25 cellular contexts compared by ENCODE assay signal in the genomic region with DNA sequence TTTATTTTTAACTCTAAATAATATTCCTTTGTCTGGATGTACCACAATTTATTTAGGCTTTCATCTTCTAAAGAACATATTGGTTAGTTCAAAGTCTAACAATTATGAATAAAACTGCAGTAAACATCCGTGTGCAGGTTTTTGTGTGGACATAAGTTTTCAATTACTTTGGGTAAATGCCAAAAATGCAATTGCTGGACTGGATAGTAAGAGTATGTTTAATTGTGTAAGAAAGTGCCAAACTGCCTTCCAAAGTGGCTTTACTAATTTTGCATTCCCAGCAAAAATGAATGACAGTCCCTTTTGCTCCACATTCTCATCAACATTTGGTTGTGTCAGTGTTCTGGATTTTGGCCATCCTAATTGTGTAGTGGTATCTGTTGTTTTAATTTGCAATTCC.
A peak's percentile ranks its signal among the peaks of the same experiment; 100 is the strongest.
DNase-seq lines count a peak whose midpoint lies in the region; TF ChIP-seq lines count a peak whose summit lies in the region.
"Had no signal": no experiment of that assay in that cellular context is flagged by ENCODE, and none has a peak within 500 bp of the region (broad histone marks: within the 10 kb centered on the region; RNA-seq: fewer than 3 reads in every experiment).

No MANE protein-coding gene starts in this region.

- H2AFZ ChIP-seq in neuronal stem cell (ENCODE audit: low read length) = no peak overlapping the region
- H2AFZ ChIP-seq: PC-9 had no signal

- WGBS in neuronal stem cell (ENCODE audit: extremely low coverage in 2 of 2, insufficient read length in 2 of 2, insufficient replicate concordance in 1 of 2), 2 donors = no CpG with 5 or more reads among the region's 1 CpG

- TF ChIP-seq POLR2A in erythroblast (IDR thresholded peaks at IDR 0.05; ENCODE audit: low read length) = no peak

- H2BK15ac ChIP-seq in neuronal stem cell (ENCODE audit: low read length) = no peak overlapping the region

- H4K8ac ChIP-seq in neuronal stem cell (ENCODE audit: low read depth, low read length) = no peak overlapping the region

- no peaks in the 10 kb centered on the region for H3K36me3 ChIP-seq in neuronal stem cell (replicated peaks in 1 of 2; ENCODE audit: control insufficient read depth in 2 of 2, insufficient read depth in 2 of 2, low read length in 2 of 2)
- H3K36me3 ChIP-seq: BE2C, HAP-1 had no signal

- H3K9me3 ChIP-seq in neuronal stem cell (replicated peaks in 1 of 2; ENCODE audit: control insufficient read depth in 2 of 2, insufficient read depth in 1 of 2, low read depth in 1 of 2, low read length in 2 of 2) = no peaks in the 10 kb centered on the region
- H3K9me3 ChIP-seq: BE2C, HAP-1 had no signal

- H2BK5ac ChIP-seq in neuronal stem cell (ENCODE audit: low read length) = no peak overlapping the region

- H3K18ac ChIP-seq in neuronal stem cell (ENCODE audit: low read length) = no peak overlapping the region

- H3K4me3 ChIP-seq in fibroblast of mammary gland (ENCODE audit: control insufficient read depth, low read depth, low read length) (no peak overlapping the region), neuronal stem cell (ENCODE audit: low read length in 2 of 2) (no peak overlapping the region)
- H3K4me3 ChIP-seq: HAP-1, PC-9, SK-N-MC, skin epidermis had no signal

- TF ChIP-seq CTCF in 22Rv1 (IDR thresholded peaks at IDR 0.05) = no peak
- TF ChIP-seq CTCF in fibroblast of mammary gland (conservative IDR thresholded peaks at IDR 0.05; ENCODE audit: control insufficient read depth, insufficient read depth, low read depth, low read length) = no peak

- no peak overlapping the region for H2BK12ac ChIP-seq in neuronal stem cell (ENCODE audit: low read length)

- no peaks in the 10 kb centered on the region for H3K27me3 ChIP-seq in neuronal stem cell (ENCODE audit: control insufficient read depth in 3 of 3, insufficient read depth in 3 of 3, low read depth in 1 of 3, low read length in 3 of 3)
- H3K27me3 ChIP-seq: BE2C had no signal

- H3K27ac ChIP-seq in 22Rv1 = peak overlapping the region; percentile 57
- H3K27ac ChIP-seq in neuronal stem cell (replicated peaks; ENCODE audit: low read length) = no peak overlapping the region
- H3K27ac ChIP-seq: PC-9, SK-N-MC, skin epidermis had no signal

- H3K14ac ChIP-seq in neuronal stem cell (ENCODE audit: low read length) = no peak overlapping the region

- no peak overlapping the region for H2AK5ac ChIP-seq in neuronal stem cell (ENCODE audit: low read depth, low read length)

- H4K91ac ChIP-seq in neuronal stem cell (ENCODE audit: low read depth, low read length, poor library complexity) = no peak overlapping the region

- H3K4ac ChIP-seq in neuronal stem cell (ENCODE audit: low read length) = no peak overlapping the region

- no peaks in the 10 kb centered on the region for H3K79me1 ChIP-seq in neuronal stem cell (ENCODE audit: low read depth, low read length)

- no peak overlapping the region for H3K23ac ChIP-seq in neuronal stem cell (ENCODE audit: low read depth, low read length, poor library complexity)

- no peak overlapping the region for H2BK120ac ChIP-seq in neuronal stem cell (ENCODE audit: low read depth, low read length)

- DNase-seq in EL (peak; percentile 14), NCI-H69 (lab: John Stamatoyannopoulos, UW) (peak; percentile 53), fibroblast of mammary gland (ENCODE audit: low read depth) (peak; percentile 60), G401 (ENCODE audit: low spot score) (no peak), kidney glomerular epithelial cell (lab: John Stamatoyannopoulos, UW) (no peak), erythroblast (lab: John Stamatoyannopoulos, UW) (no peak), neuronal stem cell (ENCODE audit: low spot score) (no peak)
- DNase-seq: activated CD4-positive, alpha-beta memory T cell treated with anti-CD3 and anti-CD28 coated beads, Interleukin-2, amount 10 ng/mL, durations not matched to agents 7 days and 5 days; activated CD8-positive, alpha-beta memory T cell treated with anti-CD3 and anti-CD28 coated beads, Interleukin-2, amount 50 U/mL, for 4 hours; activated naive CD4-positive, alpha-beta T cell treated with anti-CD3 and anti-CD28 coated beads, Interleukin-2, amount 10 ng/mL, durations not matched to agents 7 days and 5 days; BE2C; CD8-positive, alpha-beta memory T cell; immature natural killer cell; IMR-90; MV-4-11; NCI-H1694; NCI-H2171; NCI-H524; stimulated activated naive CD4-positive, alpha-beta T cell; T-helper 2 cell had no signal

- in situ Hi-C loops in G401 (cut with HindIII; ENCODE audit: low sequenced_read_pairs) = no loop called here

- no peak overlapping the region for H3K4me2 ChIP-seq in neuronal stem cell (ENCODE audit: insufficient read depth, low read length, poor library complexity, severe bottlenecking)
- H3K4me2 ChIP-seq: PC-9 had no signal

- H3K4me1 ChIP-seq in neuronal stem cell (ENCODE audit: control insufficient read depth in 2 of 2, insufficient read depth in 1 of 2, low read depth in 1 of 2, low read length in 2 of 2) = no peaks in the 10 kb centered on the region
- H3K4me1 ChIP-seq: HAP-1 had no signal

- no peak overlapping the region for H3K9ac ChIP-seq in neuronal stem cell (ENCODE audit: low read depth, low read length, poor library complexity)

Comparison
In these comparisons a context has a peak if more than half of its experiments do, and no peak if none do; other contexts are left out.
1. DNase-seq: peak in EL (single experiment), NCI-H69 (single experiment) and fibroblast of mammary gland (single experiment); none in G401 (single experiment), kidney glomerular epithelial cell (single experiment), erythroblast (0 of 2) and neuronal stem cell (single experiment).